In the genomic region with DNA sequence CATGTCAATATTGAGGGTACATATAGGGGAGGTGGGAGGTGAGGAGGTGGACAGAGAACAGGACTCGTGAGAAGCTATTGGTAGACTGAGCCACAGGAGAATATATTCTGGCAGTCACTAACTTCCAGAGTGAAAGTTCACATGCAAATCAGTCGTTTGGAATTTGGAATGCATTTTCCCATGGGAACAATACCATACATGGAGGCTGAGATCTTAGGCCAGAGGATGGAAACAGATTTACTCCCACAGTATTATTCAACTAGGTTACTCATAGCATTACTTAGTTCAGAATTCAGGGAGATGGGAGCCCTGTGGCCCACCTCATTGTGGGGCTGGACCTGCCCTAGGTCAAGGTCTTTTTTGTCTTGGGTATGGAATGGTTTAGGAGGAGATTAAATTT, we compare ENCODE assay signal across 13 cellular contexts. TPM values are rescaled to one million over a fixed set of nuclear protein-coding genes. Genes with fewer than 3 reads are reported as not detected.
DNase-seq lines count a peak whose midpoint lies in the region; ATAC-seq and TF ChIP-seq lines count a peak whose summit lies in the region.
"Had no signal": no experiment of that assay in that cellular context is flagged by ENCODE, and none has a peak within 500 bp of the region (broad histone marks: within the 10 kb centered on the region; RNA-seq: fewer than 3 reads in every experiment).

No MANE protein-coding gene starts in this region.

- no peaks in the 10 kb centered on the region for H4K20me1 ChIP-seq in MM.1S (ENCODE audit: insufficient read depth, low read length)

- no peaks in the 10 kb centered on the region for H3K36me3 ChIP-seq in CD4-positive, alpha-beta memory T cell (ENCODE audit: insufficient read depth, low read length)
- H3K36me3 ChIP-seq in RWPE2 (ENCODE audit: low read depth): no peaks in the 10 kb centered on the region
- H3K36me3 ChIP-seq in MM.1S (replicated peaks; ENCODE audit: insufficient read depth, low read length): no peaks in the 10 kb centered on the region
- H3K36me3 ChIP-seq: neural progenitor cell had no signal

- H3K79me2 ChIP-seq in MM.1S (ENCODE audit: low read length): no peaks in the 10 kb centered on the region

- intact Hi-C loops in CD4-positive, alpha-beta memory T cell (cut with micrococcal nuclease): no loop called here
- intact Hi-C loops in sciatic nerve (cut with DNase I): no loop called here

- no peaks in the 10 kb centered on the region for H3K27me3 Mint-ChIP-seq in CD4-positive, alpha-beta memory T cell

- H3K27me3 ChIP-seq in CD4-positive, alpha-beta memory T cell (ENCODE audit: insufficient read depth, low read length): no peaks in the 10 kb centered on the region
- H3K27me3 ChIP-seq in RWPE2 (ENCODE audit: insufficient read depth, poor library complexity, severe bottlenecking) (no peaks in the 10 kb centered on the region), MM.1S (replicated peaks; ENCODE audit: insufficient read depth, low read length) (no peaks in the 10 kb centered on the region)
- H3K27me3 ChIP-seq: neural progenitor cell had no signal

- CTCF ChIA-PET in CD4-positive, alpha-beta memory T cell (lab: Charles Lee; ENCODE audit: partially characterized antibody): interaction anchor here (0.6 to 13.3 kb wide), 5 partner anchors 37 to 154 kb away, joined by 3 to 262 read pairs (median 26); partner anchors contain the start of gene ABHD2

- POLR2A ChIA-PET in CD4-positive, alpha-beta memory T cell (lab: Charles Lee; ENCODE audit: partially characterized antibody): no interaction called here

- no peak overlapping the region for H3K4me3 ChIP-seq in CD4-positive, alpha-beta memory T cell (ENCODE audit: low read length in 2 of 2)
- no peak overlapping the region for H3K4me3 ChIP-seq in RWPE2 (ENCODE audit: severe bottlenecking)
- H3K4me3 ChIP-seq in fibroblast of villous mesenchyme (ENCODE audit: low read depth, low read length): no peak overlapping the region
- no peak overlapping the region for H3K4me3 ChIP-seq in MM.1S (ENCODE audit: low read length)
- H3K4me3 ChIP-seq: neural progenitor cell, SK-N-MC had no signal

- H3K36me3 Mint-ChIP-seq in CD4-positive, alpha-beta memory T cell: peaks cover 1 to 6% of the 10 kb centered on the region in 2 donors
- H3K36me3 Mint-ChIP-seq: neural progenitor cell had no signal

- DNase-seq in CD4-positive, alpha-beta memory T cell: no peak
- DNase-seq in RWPE2 (ENCODE audit: low spot score): peak; percentile 15
- DNase-seq in fibroblast of villous mesenchyme (ENCODE audit: low read depth): peak; percentile 85
- no peak for DNase-seq in sciatic nerve (ENCODE audit: low spot score)
- DNase-seq in MM.1S: no peak
- DNase-seq in activated naive CD4-positive, alpha-beta T cell treated with Interleukin-2 at 50 U/mL for 16 hours: no peak
- no peak for DNase-seq in NCI-H748 treated with DMSO at 0.1 percent for 48 hours (lab: John Stamatoyannopoulos, UW)
- DNase-seq: activated CD4-positive, CD25-positive, alpha-beta regulatory T cell treated with anti-CD3 and anti-CD28 coated beads, Interleukin-2, amount 50 U/mL, for 72 hours; NCI-H1417 treated with DMSO at 0.1 percent for 48 hours; NCI-H82 had no signal

- H3K27ac Mint-ChIP-seq in CD4-positive, alpha-beta memory T cell: peak overlapping the region in 4 of 7 donors; percentile 0 to 46 (median 6)
- H3K27ac Mint-ChIP-seq: neural progenitor cell had no signal

- ATAC-seq in RWPE2 (ENCODE audit: low read depth): peak; percentile 29; the same call in 1 of the 3 replicates
- peak; percentile 38 for ATAC-seq in sciatic nerve
- ATAC-seq in HG02759 (IDR thresholded peaks at IDR 0.05; ENCODE audit: unreplicated experiment): no peak

- no peak overlapping the region for H2AFZ ChIP-seq in MM.1S (ENCODE audit: low read length)
- H2AFZ ChIP-seq: neural progenitor cell had no signal

- H3F3A ChIP-seq in MM.1S (ENCODE audit: insufficient read depth, low read length): no peaks in the 10 kb centered on the region

- no peak overlapping the region for H3K4me2 ChIP-seq in MM.1S (ENCODE audit: low read depth, low read length)
- H3K4me2 ChIP-seq: neural progenitor cell had no signal

- H3K9me3 Mint-ChIP-seq in CD4-positive, alpha-beta memory T cell: peaks cover 0 to 23% (median 12%) of the 10 kb centered on the region in 8 donors

- no peak for TF ChIP-seq CTCF in RWPE2 (IDR thresholded peaks at IDR 0.05; ENCODE audit: poor library complexity, severe bottlenecking)
- TF ChIP-seq CTCF in fibroblast of villous mesenchyme (IDR thresholded peaks at IDR 0.05; ENCODE audit: insufficient read depth, low read depth, low read length): no peak
- no peak for TF ChIP-seq CTCF in MM.1S (IDR thresholded peaks at IDR 0.05; ENCODE audit: low read length)

- peaks cover 16 to 35% (median 27%) of the 10 kb centered on the region in 4 donors for H3K4me1 Mint-ChIP-seq in CD4-positive, alpha-beta memory T cell

- no peaks in the 10 kb centered on the region for H3K9me3 ChIP-seq in CD4-positive, alpha-beta memory T cell (ENCODE audit: control insufficient read depth in 1 of 2, low read length in 2 of 2)
- no peaks in the 10 kb centered on the region for H3K9me3 ChIP-seq in RWPE2 (ENCODE audit: severe bottlenecking)
- no peaks in the 10 kb centered on the region for H3K9me3 ChIP-seq in MM.1S (replicated peaks; ENCODE audit: insufficient read depth, low read length)

- no peaks in the 10 kb centered on the region for H3K9me2 ChIP-seq in MM.1S (replicated peaks; ENCODE audit: insufficient read depth, low read length)

- H3K9ac ChIP-seq in MM.1S (ENCODE audit: low read length): no peak overlapping the region
- H3K9ac ChIP-seq: neural progenitor cell had no signal

- no peak overlapping the region for H3K27ac ChIP-seq in CD4-positive, alpha-beta memory T cell (ENCODE audit: low read depth, low read length)
- H3K27ac ChIP-seq in RWPE2 (ENCODE audit: poor library complexity, severe bottlenecking) (no peak overlapping the region), MM.1S (ENCODE audit: low read length) (no peak overlapping the region)
- H3K27ac ChIP-seq: neural progenitor cell, SK-N-MC had no signal

- peaks cover 10% of the 10 kb centered on the region for H3K4me1 ChIP-seq in CD4-positive, alpha-beta memory T cell (ENCODE audit: insufficient read depth, low read length)
- no peaks in the 10 kb centered on the region for H3K4me1 ChIP-seq in RWPE2 (ENCODE audit: insufficient read depth, poor library complexity, severe bottlenecking)
- H3K4me1 ChIP-seq in MM.1S (ENCODE audit: low read length): no peaks in the 10 kb centered on the region
- H3K4me1 ChIP-seq: neural progenitor cell had no signal

- peak overlapping the region in 2 of 8 donors; percentile 44 to 46 for H3K4me3 Mint-ChIP-seq in CD4-positive, alpha-beta memory T cell
- H3K4me3 Mint-ChIP-seq: neural progenitor cell had no signal

RNA-seq across cellular contexts. Expression of gene ABHD2, which starts 36.4 kb away (rescaled TPM):
- total RNA-seq in CD4-positive, alpha-beta memory T cell: 10 to 100 TPM; 65.4 to 68.9 TPM
- polyA plus RNA-seq in CD4-positive, alpha-beta memory T cell: 10 to 100 TPM; 12.7 to 27.8 TPM
- 41.2 and 43.6 TPM in 2 replicates for total RNA-seq in fibroblast of villous mesenchyme
- 70.5 TPM for total RNA-seq in sciatic nerve

Comparison
In these comparisons a context has a peak if more than half of its experiments do, and no peak if none do; other contexts are left out.
1. DNase-seq: peak in RWPE2 (single experiment) and fibroblast of villous mesenchyme (single experiment); none in CD4-positive, alpha-beta memory T cell (0 of 5), sciatic nerve (single experiment), MM.1S (single experiment), activated naive CD4-positive, alpha-beta T cell treated with Interleukin-2 at 50 U/mL for 16 hours (single experiment) and NCI-H748 treated with DMSO at 0.1 percent for 48 hours (single experiment).